ENCODE assay signal across 1 cellular context in the genomic region with DNA sequence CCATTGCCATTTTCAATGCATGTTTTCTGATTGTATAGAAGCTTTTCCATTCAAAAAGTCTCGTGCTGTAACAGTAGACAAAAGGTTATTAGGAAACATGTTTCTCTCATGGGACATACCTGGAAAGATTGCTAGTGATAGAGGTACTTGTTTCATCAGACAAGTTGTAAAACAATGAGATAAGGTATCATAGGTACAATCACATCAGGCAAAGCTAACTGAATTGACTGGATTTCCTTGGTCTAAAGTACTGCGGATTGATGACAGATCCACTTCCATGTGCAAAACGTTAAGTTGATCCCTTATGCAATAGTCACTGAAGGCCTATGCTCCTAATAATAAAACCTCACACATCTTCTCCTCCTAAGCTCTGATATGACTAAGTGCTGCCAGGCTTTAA.
TF ChIP-seq lines count a peak whose summit lies in the region.

No MANE protein-coding gene starts in this region.

TF ChIP-seq in GM12878, 131 proteins besides CTCF, POLR2A, EP300 and RAD21:
- TF ChIP-seq RCOR1 (conservative IDR thresholded peaks at IDR 0.05; ENCODE audit: low read depth, low read length), result no peak
- no peak for TF ChIP-seq HDAC6 (IDR thresholded peaks at IDR 0.05; ENCODE audit: unreplicated experiment)
- TF ChIP-seq IKZF1 (conservative IDR thresholded peaks at IDR 0.05), result no peak
- TF ChIP-seq, protein P1, sequence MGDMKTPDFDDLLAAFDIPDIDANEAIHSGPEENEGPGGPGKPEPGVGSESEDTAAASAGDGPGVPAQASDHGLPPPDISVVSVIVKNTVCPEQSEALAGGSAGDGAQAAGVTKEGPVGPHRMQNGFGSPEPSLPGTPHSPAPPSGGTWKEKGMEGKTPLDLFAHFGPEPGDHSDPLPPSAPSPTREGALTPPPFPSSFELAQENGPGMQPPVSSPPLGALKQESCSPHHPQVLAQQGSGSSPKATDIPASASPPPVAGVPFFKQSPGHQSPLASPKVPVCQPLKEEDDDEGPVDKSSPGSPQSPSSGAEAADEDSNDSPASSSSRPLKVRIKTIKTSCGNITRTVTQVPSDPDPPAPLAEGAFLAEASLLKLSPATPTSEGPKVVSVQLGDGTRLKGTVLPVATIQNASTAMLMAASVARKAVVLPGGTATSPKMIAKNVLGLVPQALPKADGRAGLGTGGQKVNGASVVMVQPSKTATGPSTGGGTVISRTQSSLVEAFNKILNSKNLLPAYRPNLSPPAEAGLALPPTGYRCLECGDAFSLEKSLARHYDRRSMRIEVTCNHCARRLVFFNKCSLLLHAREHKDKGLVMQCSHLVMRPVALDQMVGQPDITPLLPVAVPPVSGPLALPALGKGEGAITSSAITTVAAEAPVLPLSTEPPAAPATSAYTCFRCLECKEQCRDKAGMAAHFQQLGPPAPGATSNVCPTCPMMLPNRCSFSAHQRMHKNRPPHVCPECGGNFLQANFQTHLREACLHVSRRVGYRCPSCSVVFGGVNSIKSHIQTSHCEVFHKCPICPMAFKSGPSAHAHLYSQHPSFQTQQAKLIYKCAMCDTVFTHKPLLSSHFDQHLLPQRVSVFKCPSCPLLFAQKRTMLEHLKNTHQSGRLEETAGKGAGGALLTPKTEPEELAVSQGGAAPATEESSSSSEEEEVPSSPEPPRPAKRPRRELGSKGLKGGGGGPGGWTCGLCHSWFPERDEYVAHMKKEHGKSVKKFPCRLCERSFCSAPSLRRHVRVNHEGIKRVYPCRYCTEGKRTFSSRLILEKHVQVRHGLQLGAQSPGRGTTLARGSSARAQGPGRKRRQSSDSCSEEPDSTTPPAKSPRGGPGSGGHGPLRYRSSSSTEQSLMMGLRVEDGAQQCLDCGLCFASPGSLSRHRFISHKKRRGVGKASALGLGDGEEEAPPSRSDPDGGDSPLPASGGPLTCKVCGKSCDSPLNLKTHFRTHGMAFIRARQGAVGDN (IDR thresholded peaks at IDR 0.05), result no peak
- TF ChIP-seq CHD4 (IDR thresholded peaks at IDR 0.05), result no peak
- TF ChIP-seq BCL11A (IDR thresholded peaks at IDR 0.05; ENCODE audit: low read depth, low read length), result no peak
- no peak for TF ChIP-seq TAF1 (IDR thresholded peaks at IDR 0.05; ENCODE audit: borderline replicate concordance, low read depth, low read length)
- no peak for TF ChIP-seq SPI1 (IDR thresholded peaks at IDR 0.05; ENCODE audit: borderline replicate concordance, insufficient read depth, low read depth, low read length)
- TF ChIP-seq, protein P2, sequence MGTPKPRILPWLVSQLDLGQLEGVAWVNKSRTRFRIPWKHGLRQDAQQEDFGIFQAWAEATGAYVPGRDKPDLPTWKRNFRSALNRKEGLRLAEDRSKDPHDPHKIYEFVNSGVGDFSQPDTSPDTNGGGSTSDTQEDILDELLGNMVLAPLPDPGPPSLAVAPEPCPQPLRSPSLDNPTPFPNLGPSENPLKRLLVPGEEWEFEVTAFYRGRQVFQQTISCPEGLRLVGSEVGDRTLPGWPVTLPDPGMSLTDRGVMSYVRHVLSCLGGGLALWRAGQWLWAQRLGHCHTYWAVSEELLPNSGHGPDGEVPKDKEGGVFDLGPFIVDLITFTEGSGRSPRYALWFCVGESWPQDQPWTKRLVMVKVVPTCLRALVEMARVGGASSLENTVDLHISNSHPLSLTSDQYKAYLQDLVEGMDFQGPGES (IDR thresholded peaks at IDR 0.05), result no peak
- TF ChIP-seq, protein P3, sequence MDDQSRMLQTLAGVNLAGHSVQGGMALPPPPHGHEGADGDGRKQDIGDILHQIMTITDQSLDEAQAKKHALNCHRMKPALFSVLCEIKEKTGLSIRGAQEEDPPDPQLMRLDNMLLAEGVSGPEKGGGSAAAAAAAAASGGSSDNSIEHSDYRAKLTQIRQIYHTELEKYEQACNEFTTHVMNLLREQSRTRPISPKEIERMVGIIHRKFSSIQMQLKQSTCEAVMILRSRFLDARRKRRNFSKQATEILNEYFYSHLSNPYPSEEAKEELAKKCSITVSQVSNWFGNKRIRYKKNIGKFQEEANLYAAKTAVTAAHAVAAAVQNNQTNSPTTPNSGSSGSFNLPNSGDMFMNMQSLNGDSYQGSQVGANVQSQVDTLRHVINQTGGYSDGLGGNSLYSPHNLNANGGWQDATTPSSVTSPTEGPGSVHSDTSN (IDR thresholded peaks at IDR 0.05; ENCODE audit: insufficient replicate concordance, low read depth, low read length), result no peak
- no peak for TF ChIP-seq SMARCA5 (IDR thresholded peaks at IDR 0.05)
- TF ChIP-seq, protein P4, sequence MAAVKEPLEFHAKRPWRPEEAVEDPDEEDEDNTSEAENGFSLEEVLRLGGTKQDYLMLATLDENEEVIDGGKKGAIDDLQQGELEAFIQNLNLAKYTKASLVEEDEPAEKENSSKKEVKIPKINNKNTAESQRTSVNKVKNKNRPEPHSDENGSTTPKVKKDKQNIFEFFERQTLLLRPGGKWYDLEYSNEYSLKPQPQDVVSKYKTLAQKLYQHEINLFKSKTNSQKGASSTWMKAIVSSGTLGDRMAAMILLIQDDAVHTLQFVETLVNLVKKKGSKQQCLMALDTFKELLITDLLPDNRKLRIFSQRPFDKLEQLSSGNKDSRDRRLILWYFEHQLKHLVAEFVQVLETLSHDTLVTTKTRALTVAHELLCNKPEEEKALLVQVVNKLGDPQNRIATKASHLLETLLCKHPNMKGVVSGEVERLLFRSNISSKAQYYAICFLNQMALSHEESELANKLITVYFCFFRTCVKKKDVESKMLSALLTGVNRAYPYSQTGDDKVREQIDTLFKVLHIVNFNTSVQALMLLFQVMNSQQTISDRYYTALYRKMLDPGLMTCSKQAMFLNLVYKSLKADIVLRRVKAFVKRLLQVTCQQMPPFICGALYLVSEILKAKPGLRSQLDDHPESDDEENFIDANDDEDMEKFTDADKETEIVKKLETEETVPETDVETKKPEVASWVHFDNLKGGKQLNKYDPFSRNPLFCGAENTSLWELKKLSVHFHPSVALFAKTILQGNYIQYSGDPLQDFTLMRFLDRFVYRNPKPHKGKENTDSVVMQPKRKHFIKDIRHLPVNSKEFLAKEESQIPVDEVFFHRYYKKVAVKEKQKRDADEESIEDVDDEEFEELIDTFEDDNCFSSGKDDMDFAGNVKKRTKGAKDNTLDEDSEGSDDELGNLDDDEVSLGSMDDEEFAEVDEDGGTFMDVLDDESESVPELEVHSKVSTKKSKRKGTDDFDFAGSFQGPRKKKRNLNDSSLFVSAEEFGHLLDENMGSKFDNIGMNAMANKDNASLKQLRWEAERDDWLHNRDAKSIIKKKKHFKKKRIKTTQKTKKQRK (IDR thresholded peaks at IDR 0.05; ENCODE audit: low read depth, low read length), result no peak
